10 cellular contexts compared by ENCODE assay signal in genomic region chr2:143083636-143084035, GRCh38. TPM values are rescaled to one million over a fixed set of nuclear protein-coding genes. Genes with fewer than 3 reads are reported as not detected.
DNase-seq lines count a peak whose midpoint lies in the region; ATAC-seq and TF ChIP-seq lines count a peak whose summit lies in the region.
"Had no signal": no experiment of that assay in that cellular context is flagged by ENCODE, and none has a peak within 500 bp of the region (broad histone marks: within the 10 kb centered on the region; RNA-seq: fewer than 3 reads in every experiment).

No MANE protein-coding gene starts in this region.

- H3K27me3 ChIP-seq in SJSA1 (replicated peaks), result no peaks in the 10 kb centered on the region

- DNase-seq in AG08395 (ENCODE audit: low spot score) (peak; percentile 55), SJSA1 (ENCODE audit: low read depth in 1 of 2, low spot score in 2 of 2) (peak in 1 of 2 experiments; percentile 43), fibroblast of villous mesenchyme (ENCODE audit: low read depth) (peak; percentile 44), cortex of kidney (lab: John Stamatoyannopoulos, UW) (no peak)
- no peak for DNase-seq in NK-92 treated with Interleukin-12 subunit alpha and Interleukin-12 subunit beta, amount 100 ng/mL, for 24 hours (lab: John Stamatoyannopoulos, UW)
- DNase-seq: SHP77 treated with DMSO at 0.1 percent for 48 hours had no signal

- H3K4me3 ChIP-seq in SJSA1, result no peak overlapping the region
- no peak overlapping the region for H3K4me3 ChIP-seq in fibroblast of villous mesenchyme (ENCODE audit: low read depth, low read length)

- no peaks in the 10 kb centered on the region for H3K36me3 ChIP-seq in SJSA1

- ATAC-seq in GM21367 (IDR thresholded peaks at IDR 0.05; ENCODE audit: unreplicated experiment) (peak; percentile 38), HG03135 (IDR thresholded peaks at IDR 0.05; ENCODE audit: unreplicated experiment) (no peak), GM21576 (IDR thresholded peaks at IDR 0.05; ENCODE audit: unreplicated experiment) (no peak)

- H3K27ac ChIP-seq in SJSA1, result peak overlapping the region; percentile 72
- H3K27ac ChIP-seq: parathyroid adenoma had no signal

- TF ChIP-seq CTCF in fibroblast of villous mesenchyme (IDR thresholded peaks at IDR 0.05; ENCODE audit: insufficient read depth, low read depth, low read length), result no peak

- H3K9me3 ChIP-seq in SJSA1 (replicated peaks), result peaks cover 4% of the 10 kb centered on the region

- H3K4me1 ChIP-seq in SJSA1 (replicated peaks), result peaks cover 6% of the 10 kb centered on the region; the same call in 1 of the 2 replicates
- H3K4me1 ChIP-seq: parathyroid adenoma had no signal

RNA-seq across cellular contexts. Expression of gene ARHGAP15, which starts 45.6 kb away (rescaled TPM):
- not detected in 2 replicates for total RNA-seq in SJSA1 (2014; rRNA removed; shearing (Covaris generic))
- total RNA-seq in fibroblast of villous mesenchyme, result 0.43 TPM in 1 of 2 replicates, not detected in the other

Comparison
In these comparisons a context has a peak if more than half of its experiments do, and no peak if none do; other contexts are left out.
1. DNase-seq: peak in AG08395 (single experiment) and fibroblast of villous mesenchyme (single experiment); none in NK-92 treated with Interleukin-12 subunit alpha and Interleukin-12 subunit beta, amount 100 ng/mL, for 24 hours (single experiment) and cortex of kidney (single experiment).